In genomic region chr7:128476402-128477335, GRCh38 we compare ENCODE assay signal across 8 cellular contexts.
DNase-seq lines count a peak whose midpoint lies in the region; ATAC-seq and TF ChIP-seq lines count a peak whose summit lies in the region.

TSS of gene METTL2B (plus strand) at chr7:128476748. CDS start at chr7:128476766, 18 bp downstream.

- peak; percentile 30 for TF ChIP-seq CTCF in AG09319 (IDR thresholded peaks at IDR 0.05; ENCODE audit: low read depth, low read length)

- ATAC-seq in GM19023 (IDR thresholded peaks at IDR 0.05; ENCODE audit: unreplicated experiment) = peak; percentile 96
- peak; percentile 95 for ATAC-seq in HG03280 (IDR thresholded peaks at IDR 0.05; ENCODE audit: unreplicated experiment)

- peak; percentile 56 for DNase-seq in AG09319 (ENCODE audit: extremely low read depth, low read depth)
- DNase-seq in NCI-H345 (lab: John Stamatoyannopoulos, UW) = peak; percentile 96
- peak; percentile 64 to 74 (median 72) for DNase-seq in activated CD4-positive, CD25-positive, alpha-beta regulatory T cell (lab: John Stamatoyannopoulos, UW)
- DNase-seq in cerebellar cortex (ENCODE audit: low spot score) = peak; percentile 95
- DNase-seq in islet precursor cell = peak; percentile 98
- peak; percentile 70 to 73 for DNase-seq in stimulated activated CD4-positive, alpha-beta T cell treated with anti-CD3 and anti-CD28 coated beads, Interleukin-15, amount 100 ng/mL, for 1 hour (ENCODE audit: low read depth in 1 of 2, low spot score in 1 of 2)

Comparison
In these comparisons a context has a peak if more than half of its experiments do, and no peak if none do; other contexts are left out.
1. Peak in every context shown above with its lines: DNase-seq and ATAC-seq.